1 cellular context compared by ENCODE assay signal in genomic region chr2:11260979-11261378, GRCh38.
TF ChIP-seq lines count a peak whose summit lies in the region.

No MANE protein-coding gene starts in this region.

TF ChIP-seq in SK-N-SH treated with all-trans-retinoic acid at 6 μM for 48 hours, 23 proteins besides CTCF, POLR2A, EP300 and RAD21 (continued from another document):
- no peak for TF ChIP-seq PATZ1 (CRISPR knock-in tag; IDR thresholded peaks at IDR 0.05; ENCODE audit: borderline replicate concordance)
